8 cellular contexts compared by ENCODE assay signal in the genomic region with DNA sequence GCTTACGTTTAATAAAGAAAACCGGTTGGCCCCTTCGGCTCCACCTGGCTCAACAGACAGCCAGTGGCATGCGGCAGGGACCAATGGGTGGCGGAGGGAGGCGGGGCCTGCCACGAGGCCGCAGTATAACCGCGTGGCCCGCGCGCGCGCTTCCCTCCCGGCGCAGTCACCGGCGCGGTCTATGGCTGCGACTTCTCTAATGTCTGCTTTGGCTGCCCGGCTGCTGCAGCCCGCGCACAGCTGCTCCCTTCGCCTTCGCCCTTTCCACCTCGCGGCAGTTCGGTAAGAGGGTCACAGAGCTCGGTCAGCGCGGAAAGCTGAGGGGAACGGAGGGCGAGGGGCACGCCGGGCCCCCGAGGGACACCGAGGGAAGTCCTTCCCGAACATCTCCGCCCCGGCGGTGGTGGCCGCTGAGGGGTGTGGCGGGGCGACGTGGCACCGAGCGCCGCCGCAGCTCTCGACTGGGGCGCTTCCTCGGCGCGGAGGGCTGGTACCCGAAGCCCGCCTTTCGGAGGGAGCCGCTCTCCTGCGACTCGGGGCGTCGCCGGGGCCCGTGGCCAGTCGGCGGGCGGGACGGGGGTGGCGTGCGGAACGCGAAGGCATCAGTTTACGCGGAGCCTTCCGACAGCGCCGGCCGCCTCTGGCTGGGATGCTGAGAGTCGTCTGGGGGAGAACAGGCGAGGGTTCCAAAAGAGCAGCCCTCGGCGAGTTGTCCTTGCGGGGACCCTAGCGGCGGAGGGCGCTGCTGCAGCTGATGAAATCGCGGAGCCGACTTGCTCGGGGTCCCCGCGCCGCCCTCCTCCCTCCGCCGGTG. TPM values are rescaled to one million over a fixed set of nuclear protein-coding genes. Genes with fewer than 3 reads are reported as not detected.
DNase-seq lines count a peak whose midpoint lies in the region; ATAC-seq and TF ChIP-seq lines count a peak whose summit lies in the region.

A gene (plus strand): TSS at position 155 of the 814 bp plus-strand sequence. CDS start 27 bp downstream, at position 182.

- CTCF ChIA-PET in WTC11 (lab: Charles Lee), result interaction anchor here (1.0 to 2.2 kb wide), 7 partner anchors 11 to 60 kb away, joined by 3 to 11 read pairs (median 3); a partner anchor contains a TSS

- TF ChIP-seq CTCF in AG09309 (IDR thresholded peaks at IDR 0.05; ENCODE audit: control insufficient read depth, insufficient read depth, low read depth, low read length, missing control alignments) (peak; percentile 87), WTC11 (IDR thresholded peaks at IDR 0.05) (peak; percentile 80), cardiac fibroblast (IDR thresholded peaks at IDR 0.05; ENCODE audit: low read depth, low read length) (peak; percentile 85)

- peaks cover 31% of the 10 kb centered on the region for H3K4me1 Mint-ChIP-seq in WTC11

- peak within 1 kb of the TSS; percentile 87 for H3K4me3 ChIP-seq in AG09309 (ENCODE audit: control insufficient read depth, low read depth, low read length)
- peak within 1 kb of the TSS; percentile 97 to 98 for H3K4me3 ChIP-seq in cardiac fibroblast (replicated peaks in 1 of 2; ENCODE audit: low read depth in 2 of 2, low read length in 2 of 2)

- in situ Hi-C loops in GM18951 (cut with MboI; ENCODE audit: low sequenced_read_pairs, unreplicated experiment), result no loop called here

- TF ChIP-seq POLR2A in GM18951 (IDR thresholded peaks at IDR 0.05; ENCODE audit: extremely low read depth, insufficient read depth, insufficient read length), result peak; percentile 99

- peaks cover 10% of the 10 kb centered on the region for H3K27me3 Mint-ChIP-seq in WTC11 (ENCODE audit: low read depth)

- peak within 1 kb of the TSS; percentile 99 for H3K4me3 Mint-ChIP-seq in WTC11

- POLR2A ChIA-PET in WTC11 (lab: Charles Lee), result interaction anchor here (0.6 to 4.5 kb wide), 10 partner anchors 9 to 85 kb away, joined by 3 to 41 read pairs (median 4); a partner anchor contains a TSS

- no peaks in the 10 kb centered on the region; the same call in 1 of the 2 replicates for H3K9me3 Mint-ChIP-seq in WTC11

- DNase-seq in AG09309 (ENCODE audit: low read depth), result peak; percentile 78
- DNase-seq in NCI-H226, result peak; percentile 97
- peak; percentile 95 for DNase-seq in WTC11 (ENCODE audit: low spot score)
- peak; percentile 99 for DNase-seq in cardiac fibroblast (ENCODE audit: low read depth in 2 of 2)
- DNase-seq in iris pigment epithelial cell (ENCODE audit: low read depth), result peak; percentile 99
- DNase-seq in stimulated activated CD4-positive, alpha-beta T cell treated with anti-CD3 and anti-CD28 coated beads, Interleukin-12 subunit alpha, Interleukin-12 subunit beta, amount 100 ng/mL, for 4 hours, result peak; percentile 90

- H3K36me3 Mint-ChIP-seq in WTC11, result peaks cover 19% of the 10 kb centered on the region

- peak within 1 kb of the TSS; percentile 100 for H3K27ac Mint-ChIP-seq in WTC11

- ATAC-seq in HG03196 (IDR thresholded peaks at IDR 0.05; ENCODE audit: unreplicated experiment) (peak; percentile 88), WTC11 (peak; percentile 96)

TF ChIP-seq in WTC11, 78 proteins besides CTCF, POLR2A, EP300 and RAD21 (continues in another document):
- TF ChIP-seq ZNF317 (CRISPR knock-in tag; IDR thresholded peaks at IDR 0.05; ENCODE audit: borderline replicate concordance, low read depth) (0 out of 2 replicates have a peak, but pooled peaks have one; percentile 49), TEAD4 (CRISPR knock-in tag; IDR thresholded peaks at IDR 0.05) (peak; percentile 85), IRF2 (CRISPR knock-in tag; IDR thresholded peaks at IDR 0.05; ENCODE audit: borderline replicate concordance, low read depth) (0 out of 2 replicates have a peak, but pooled peaks have one; percentile 18), CREM (CRISPR knock-in tag; IDR thresholded peaks at IDR 0.05) (peak; percentile 81), ZNF423 (CRISPR knock-in tag; IDR thresholded peaks at IDR 0.05) (no peak), NFATC4 (CRISPR knock-in tag; IDR thresholded peaks at IDR 0.05) (peak; percentile 69), NR3C1 (CRISPR knock-in tag; conservative IDR thresholded peaks at IDR 0.05; ENCODE audit: low read depth) (no peak), TEAD1 (CRISPR knock-in tag; IDR thresholded peaks at IDR 0.05) (peak; percentile 97), EMX1 (CRISPR knock-in tag; IDR thresholded peaks at IDR 0.05) (no peak; the same call in 1 of the 2 replicates), RORB (CRISPR knock-in tag; IDR thresholded peaks at IDR 0.05) (no peak), SMAD4 (CRISPR knock-in tag; IDR thresholded peaks at IDR 0.05) (peak; percentile 77), MYBL2 (CRISPR knock-in tag; IDR thresholded peaks at IDR 0.05) (peak; percentile 88), SP1 (CRISPR knock-in tag; conservative IDR thresholded peaks at IDR 0.05) (peak; percentile 79), ZNF232 (CRISPR knock-in tag; IDR thresholded peaks at IDR 0.05) (peak; percentile 91), ELF4 (CRISPR knock-in tag; IDR thresholded peaks at IDR 0.05; ENCODE audit: low read depth) (peak; percentile 82; the same call in 1 of the 2 replicates)
- TF ChIP-seq, protein P1, sequence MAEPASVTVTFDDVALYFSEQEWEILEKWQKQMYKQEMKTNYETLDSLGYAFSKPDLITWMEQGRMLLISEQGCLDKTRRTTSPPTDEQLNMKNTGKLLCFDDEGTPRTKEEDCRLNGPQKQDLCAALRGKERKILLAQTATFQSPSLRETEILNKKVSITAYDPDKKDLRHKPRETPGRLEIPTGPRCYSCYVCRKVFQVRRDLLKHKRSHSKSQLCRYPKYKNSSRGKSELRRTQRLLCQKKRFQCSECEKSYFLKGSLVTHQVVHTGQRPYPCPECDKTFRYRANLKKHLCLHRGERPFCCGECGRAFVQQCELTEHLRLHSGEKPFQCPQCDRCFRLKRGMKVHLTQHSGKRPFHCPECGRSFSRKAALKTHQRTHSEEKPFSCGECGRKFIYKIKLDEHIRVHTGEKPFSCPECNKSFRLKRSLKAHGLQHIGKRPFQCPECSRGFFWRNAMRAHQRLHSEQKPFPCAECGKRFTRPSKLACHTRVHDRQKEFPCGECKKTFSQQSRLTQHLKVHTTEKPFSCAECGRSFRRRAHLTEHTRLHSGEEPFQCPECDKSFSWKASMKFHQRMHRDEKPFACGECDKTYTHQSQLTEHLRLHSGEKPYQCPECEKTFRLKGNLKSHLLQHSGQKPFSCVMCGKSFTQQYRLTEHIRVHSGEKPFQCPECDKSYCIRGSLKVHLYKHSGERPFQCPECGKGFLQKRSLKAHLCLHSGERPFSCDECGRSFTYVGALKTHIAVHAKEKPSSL (CRISPR knock-in tag; conservative IDR thresholded peaks at IDR 0.05), result peak; percentile 72; the same call in 1 of the 2 replicates
- TF ChIP-seq, protein P2, sequence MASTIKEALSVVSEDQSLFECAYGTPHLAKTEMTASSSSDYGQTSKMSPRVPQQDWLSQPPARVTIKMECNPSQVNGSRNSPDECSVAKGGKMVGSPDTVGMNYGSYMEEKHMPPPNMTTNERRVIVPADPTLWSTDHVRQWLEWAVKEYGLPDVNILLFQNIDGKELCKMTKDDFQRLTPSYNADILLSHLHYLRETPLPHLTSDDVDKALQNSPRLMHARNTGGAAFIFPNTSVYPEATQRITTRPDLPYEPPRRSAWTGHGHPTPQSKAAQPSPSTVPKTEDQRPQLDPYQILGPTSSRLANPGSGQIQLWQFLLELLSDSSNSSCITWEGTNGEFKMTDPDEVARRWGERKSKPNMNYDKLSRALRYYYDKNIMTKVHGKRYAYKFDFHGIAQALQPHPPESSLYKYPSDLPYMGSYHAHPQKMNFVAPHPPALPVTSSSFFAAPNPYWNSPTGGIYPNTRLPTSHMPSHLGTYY (CRISPR knock-in tag; IDR thresholded peaks at IDR 0.05), result no peak; the same call in 1 of the 2 replicates
- TF ChIP-seq, protein P3, sequence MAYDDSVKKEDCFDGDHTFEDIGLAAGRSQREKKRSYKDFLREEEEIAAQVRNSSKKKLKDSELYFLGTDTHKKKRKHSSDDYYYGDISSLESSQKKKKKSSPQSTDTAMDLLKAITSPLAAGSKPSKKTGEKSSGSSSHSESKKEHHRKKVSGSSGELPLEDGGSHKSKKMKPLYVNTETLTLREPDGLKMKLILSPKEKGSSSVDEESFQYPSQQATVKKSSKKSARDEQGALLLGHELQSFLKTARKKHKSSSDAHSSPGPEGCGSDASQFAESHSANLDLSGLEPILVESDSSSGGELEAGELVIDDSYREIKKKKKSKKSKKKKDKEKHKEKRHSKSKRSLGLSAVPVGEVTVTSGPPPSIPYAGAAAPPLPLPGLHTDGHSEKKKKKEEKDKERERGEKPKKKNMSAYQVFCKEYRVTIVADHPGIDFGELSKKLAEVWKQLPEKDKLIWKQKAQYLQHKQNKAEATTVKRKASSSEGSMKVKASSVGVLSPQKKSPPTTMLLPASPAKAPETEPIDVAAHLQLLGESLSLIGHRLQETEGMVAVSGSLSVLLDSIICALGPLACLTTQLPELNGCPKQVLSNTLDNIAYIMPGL (CRISPR knock-in tag; IDR thresholded peaks at IDR 0.05), result peak; percentile 98
- TF ChIP-seq, protein P4, sequence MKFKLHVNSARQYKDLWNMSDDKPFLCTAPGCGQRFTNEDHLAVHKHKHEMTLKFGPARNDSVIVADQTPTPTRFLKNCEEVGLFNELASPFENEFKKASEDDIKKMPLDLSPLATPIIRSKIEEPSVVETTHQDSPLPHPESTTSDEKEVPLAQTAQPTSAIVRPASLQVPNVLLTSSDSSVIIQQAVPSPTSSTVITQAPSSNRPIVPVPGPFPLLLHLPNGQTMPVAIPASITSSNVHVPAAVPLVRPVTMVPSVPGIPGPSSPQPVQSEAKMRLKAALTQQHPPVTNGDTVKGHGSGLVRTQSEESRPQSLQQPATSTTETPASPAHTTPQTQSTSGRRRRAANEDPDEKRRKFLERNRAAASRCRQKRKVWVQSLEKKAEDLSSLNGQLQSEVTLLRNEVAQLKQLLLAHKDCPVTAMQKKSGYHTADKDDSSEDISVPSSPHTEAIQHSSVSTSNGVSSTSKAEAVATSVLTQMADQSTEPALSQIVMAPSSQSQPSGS (CRISPR knock-in tag; IDR thresholded peaks at IDR 0.05; ENCODE audit: borderline replicate concordance, low read depth), result 0 out of 2 replicates have a peak, but pooled peaks have one; percentile 11
- TF ChIP-seq, protein P5, sequence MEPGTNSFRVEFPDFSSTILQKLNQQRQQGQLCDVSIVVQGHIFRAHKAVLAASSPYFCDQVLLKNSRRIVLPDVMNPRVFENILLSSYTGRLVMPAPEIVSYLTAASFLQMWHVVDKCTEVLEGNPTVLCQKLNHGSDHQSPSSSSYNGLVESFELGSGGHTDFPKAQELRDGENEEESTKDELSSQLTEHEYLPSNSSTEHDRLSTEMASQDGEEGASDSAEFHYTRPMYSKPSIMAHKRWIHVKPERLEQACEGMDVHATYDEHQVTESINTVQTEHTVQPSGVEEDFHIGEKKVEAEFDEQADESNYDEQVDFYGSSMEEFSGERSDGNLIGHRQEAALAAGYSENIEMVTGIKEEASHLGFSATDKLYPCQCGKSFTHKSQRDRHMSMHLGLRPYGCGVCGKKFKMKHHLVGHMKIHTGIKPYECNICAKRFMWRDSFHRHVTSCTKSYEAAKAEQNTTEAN (CRISPR knock-in tag; IDR thresholded peaks at IDR 0.05), result peak; percentile 83; the same call in 1 of the 2 replicates

RNA-seq across cellular contexts. Expression of the gene that starts here (rescaled TPM):
- total RNA-seq in WTC11 (2021), result 192 to 251 TPM (median 193 TPM) in 3 replicates

Comparison
In these comparisons a context has a peak if more than half of its experiments do, and no peak if none do; other contexts are left out.
1. Peak in every context shown above with its lines: DNase-seq, ATAC-seq and H3K4me3 ChIP-seq.